25 cellular contexts compared by ENCODE assay signal in genomic region chr2:20005067-20005627, GRCh38. TPM values are rescaled to one million over a fixed set of nuclear protein-coding genes. Genes with fewer than 3 reads are reported as not detected.
A peak's percentile ranks its signal among the peaks of the same experiment; 100 is the strongest.
DNase-seq lines count a peak whose midpoint lies in the region; ATAC-seq, FAIRE-seq and TF ChIP-seq lines count a peak whose summit lies in the region.
"Had no signal": no experiment of that assay in that cellular context is flagged by ENCODE, and none has a peak within 500 bp of the region (broad histone marks: within the 10 kb centered on the region; RNA-seq: fewer than 3 reads in every experiment).

No MANE protein-coding gene starts in this region.

- H3K4me2 ChIP-seq in HepG2 (ENCODE audit: low read depth, low read length), result peak overlapping the region; percentile 40
- H3K4me2 ChIP-seq in parathyroid adenoma (ENCODE audit: low read length), result no peak overlapping the region
- H3K4me2 ChIP-seq: A549, BLaER1 had no signal

- no TSS peak for BruUV-seq in HepG2 (replicated peaks; lab: Mats Ljungman, UMichigan)

- H3K9me3 ChIP-seq in HepG2 (ENCODE audit: low read length) (no peaks in the 10 kb centered on the region), right lobe of liver (no peaks in the 10 kb centered on the region), parathyroid adenoma (ENCODE audit: control insufficient read depth, low read length) (no peaks in the 10 kb centered on the region)
- H3K9me3 ChIP-seq: A549, BLaER1, HAP-1 had no signal

- peak; percentile 62 for FAIRE-seq in HepG2 (lab: Jason Lieb, UNC)
- FAIRE-seq: A549, D721Med, GM12878, GM19239, H54 had no signal

- no peak for TF ChIP-seq CTCF in HepG2 (CRISPR knock-in tag; IDR thresholded peaks at IDR 0.05)
- no peak for TF ChIP-seq CTCF in right lobe of liver (IDR thresholded peaks at IDR 0.05)
- no peak for TF ChIP-seq CTCF in parathyroid adenoma (IDR thresholded peaks at IDR 0.05)

- intact Hi-C loops in HepG2 (cut with micrococcal nuclease; ENCODE audit: unreplicated experiment) (no loop called here), right lobe of liver (cut with DNase I) (no loop called here), head of caudate nucleus (cut with DNase I) (no loop called here)

- POLR2A ChIA-PET in HepG2 (lab: Yijun Ruan, JAX), result interaction anchor here (0.6 to 4.7 kb wide), 6 partner anchors 10 to 182 kb away, joined by 3 to 23 read pairs (median 3); partner anchors contain the start of genes LAPTM4A and WDR35

- no peaks in the 10 kb centered on the region for H4K20me1 ChIP-seq in HepG2 (ENCODE audit: insufficient read depth, low read length)
- H4K20me1 ChIP-seq: BLaER1 had no signal

- DNase-seq in HepG2 (ENCODE audit: low spot score) (peak; percentile 92), right lobe of liver (no peak), head of caudate nucleus (no peak), AG20443 (ENCODE audit: low spot score) (no peak)
- DNase-seq: 8988T; ACHN; CD4-positive, alpha-beta T cell; CD8-positive, alpha-beta memory T cell; DMS 273 treated with DMSO at 0.1 percent for 48 hours; DMS79; EL; GDM1; GOT3; HFFc6 had no signal

- ATAC-seq in HepG2, result peak; percentile 85
- no peak for ATAC-seq in right lobe of liver
- no peak for ATAC-seq in SK-N-SH treated with all-trans-retinoic acid at 6 μM for 48 hours
- ATAC-seq in GM19467 (IDR thresholded peaks at IDR 0.05; ENCODE audit: unreplicated experiment), result no peak
- ATAC-seq: A549, GM12878 had no signal

- no peaks in the 10 kb centered on the region; a peak in 1 of 5 replicates for H3K27me3 ChIP-seq in HepG2 (ENCODE audit: control insufficient read depth in 1 of 2, insufficient read depth in 2 of 2, low read length in 2 of 2)
- H3K27me3 ChIP-seq in right lobe of liver, result no peaks in the 10 kb centered on the region
- H3K27me3 ChIP-seq in parathyroid adenoma (ENCODE audit: control insufficient read depth, insufficient read depth, low read length), result no peaks in the 10 kb centered on the region

- TF ChIP-seq EP300 in HepG2 (IDR thresholded peaks at IDR 0.05; ENCODE audit: low read depth in 2 of 2, low read length in 2 of 2) (peak in 1 of 2 experiments; percentile 72; a peak in 2 of 4 replicates), HepG2 (CRISPR knock-in tag; IDR thresholded peaks at IDR 0.05; ENCODE audit: borderline replicate concordance) (peak; percentile 67)

- H3K4me3 ChIP-seq in HepG2 (replicated peaks in 1 of 3; ENCODE audit: insufficient read depth in 1 of 3, low read depth in 2 of 3, low read length in 3 of 3) (peak overlapping the region in 1 of 3 experiments; percentile 9; a peak in 1 of 6 replicates), right lobe of liver (no peak overlapping the region), parathyroid adenoma (ENCODE audit: low read depth, low read length) (no peak overlapping the region)
- H3K4me3 ChIP-seq: A549, BLaER1, GM12878, HAP-1 had no signal

- H3K9ac ChIP-seq in HepG2 (ENCODE audit: insufficient read depth, low read depth, low read length), result peak overlapping the region; percentile 23
- H3K9ac ChIP-seq in parathyroid adenoma, result no peak overlapping the region
- H3K9ac ChIP-seq: BLaER1 had no signal

- CTCF ChIA-PET in HepG2 (lab: Yijun Ruan, JAX; ENCODE audit: low intra/inter-chr PET ratio, low total read pairs), result interaction anchor here (1.2 kb wide), 1 partner anchor 12 kb away, joined by 3 read pairs; no protein-coding TSS in a partner anchor

- H3K27ac ChIP-seq in HepG2 (ENCODE audit: extremely low read length, insufficient read depth, low read length) (peak overlapping the region; percentile 59), right lobe of liver (no peak overlapping the region), parathyroid adenoma (no peak overlapping the region)
- H3K27ac ChIP-seq: A549, BLaER1, C4-2B had no signal

- H2AFZ ChIP-seq in HepG2 (ENCODE audit: low read length), result no peak overlapping the region
- H2AFZ ChIP-seq in parathyroid adenoma, result peak overlapping the region; percentile 51

- H3K4me1 ChIP-seq in HepG2 (ENCODE audit: insufficient read depth, low read length) (peaks cover 74% of the 10 kb centered on the region), right lobe of liver (no peaks in the 10 kb centered on the region), parathyroid adenoma (no peaks in the 10 kb centered on the region)
- H3K4me1 ChIP-seq: BLaER1, HAP-1 had no signal

- no peak for TF ChIP-seq POLR2A in HepG2 (IDR thresholded peaks at IDR 0.05; ENCODE audit: insufficient read depth in 1 of 2, low read depth in 2 of 2, low read length in 2 of 2)
- no peak for TF ChIP-seq POLR2A in right lobe of liver (IDR thresholded peaks at IDR 0.05)

- H3K36me3 ChIP-seq in HepG2 (replicated peaks in 1 of 2; ENCODE audit: control insufficient read depth in 1 of 2, insufficient read depth in 2 of 2, low read length in 2 of 2) (peaks cover 16 to 32% of the 10 kb centered on the region in 2 experiments), right lobe of liver (no peaks in the 10 kb centered on the region), parathyroid adenoma (ENCODE audit: control insufficient read depth, insufficient read depth, low read length) (no peaks in the 10 kb centered on the region)
- H3K36me3 ChIP-seq: BLaER1, HAP-1 had no signal

- TF ChIP-seq RAD21 in HepG2 (CRISPR knock-in tag; IDR thresholded peaks at IDR 0.05), result no peak

- WGBS in HepG2 (ENCODE audit: low lambda C conversion rate), result 48% methylated on average over 10 of the region's 10 CpGs
- WGBS in right lobe of liver (ENCODE audit: insufficient coverage, low coverage, low lambda C conversion rate, missing lambda C conversion rate), result 86% methylated on average over 10 of the region's 10 CpGs

- in situ Hi-C loops in HepG2 (cut with HindIII; ENCODE audit: extremely low pct_ligation_motif_present, low pct_unique_long_range_greater_than_20kb), result no loop called here

- H3K79me2 ChIP-seq in HepG2 (ENCODE audit: insufficient read depth, low read length) (peaks cover 7% of the 10 kb centered on the region), parathyroid adenoma (no peaks in the 10 kb centered on the region)

RNA-seq across cellular contexts. Expression of gene MATN3, which starts 7.3 kb away (rescaled TPM):
- 19.2 and 36.1 TPM in 2 replicates for total RNA-seq in HepG2 (2016; rRNA removed; fragmentation: Illumina TruSeq; extraction: Trizol)
- 2.3 and 3.4 TPM in 2 replicates for total RNA-seq in HepG2 (2016; cell fraction: cytosol; rRNA removed; fragmentation: Illumina TruSeq; extraction: Trizol; ENCODE audit: low read depth)
- total RNA-seq in HepG2 (2016; cell fraction: insoluble cytoplasmic fraction; rRNA removed; fragmentation: Illumina TruSeq; extraction: Trizol), result 16.3 and 36.5 TPM in 2 replicates
- total RNA-seq in HepG2 (2016; cell fraction: membrane; rRNA removed; fragmentation: Illumina TruSeq; extraction: Trizol), result 10.9 and 12.3 TPM in 2 replicates
- 68.9 and 81.8 TPM in 2 replicates for total RNA-seq in HepG2 (2016; cell fraction: nucleus; rRNA removed; fragmentation: Illumina TruSeq; extraction: Trizol)
- polyA plus RNA-seq in HepG2 (2011; rRNA removed), result 191 and 208 TPM in 2 replicates
- 101 and 153 TPM in 2 replicates for polyA plus RNA-seq in HepG2 (2011; cell fraction: cytosol; rRNA removed)
- polyA plus RNA-seq in HepG2 (2011; cell fraction: nucleus; rRNA removed), result 157 and 160 TPM in 2 replicates
- 109 and 194 TPM in 2 replicates for polyA plus RNA-seq in HepG2 (2012)
- polyA plus RNA-seq in HepG2 (2016; cell fraction: cytosol; fragmentation: Illumina TruSeq; extraction: Trizol; ENCODE audit: low read depth), result 4.3 and 4.6 TPM in 2 replicates
- 26.1 and 30.5 TPM in 2 replicates for polyA plus RNA-seq in HepG2 (2016; cell fraction: insoluble cytoplasmic fraction; fragmentation: Illumina TruSeq; extraction: Trizol; ENCODE audit: low read depth)
- 9.4 and 10.7 TPM in 2 replicates for polyA plus RNA-seq in HepG2 (2016; cell fraction: membrane; fragmentation: Illumina TruSeq; extraction: Trizol; ENCODE audit: low read depth)
- polyA plus RNA-seq in HepG2 (2016; cell fraction: nucleus; fragmentation: Illumina TruSeq; extraction: Trizol; ENCODE audit: insufficient read depth, low read depth), result 150 and 151 TPM in 2 replicates
- 0.14 and 109 TPM in 2 replicates for polyA minus RNA-seq in HepG2 (2011; rRNA and poly(A)+ RNA removed; ENCODE audit: low replicate concordance)
- 73.2 and 97.4 TPM in 2 replicates for polyA minus RNA-seq in HepG2 (2011; cell fraction: cytosol; rRNA and poly(A)+ RNA removed)
- polyA minus RNA-seq in HepG2 (2011; cell fraction: nucleus; rRNA and poly(A)+ RNA removed), result 125 and 126 TPM in 2 replicates
- not detected for total RNA-seq in right lobe of liver
- total RNA-seq: CD4-positive, alpha-beta T cell; CD8-positive, alpha-beta memory T cell; GM12878 had no signal
- polyA plus RNA-seq: CD8-positive, alpha-beta memory T cell had no signal

RNA-seq across cellular contexts. Expression of gene WDR35, which starts 15.2 kb away (rescaled TPM):
- 19.6 and 26.6 TPM in 2 replicates for total RNA-seq in HepG2 (2016; rRNA removed; fragmentation: Illumina TruSeq; extraction: Trizol)
- total RNA-seq in HepG2 (2016; cell fraction: cytosol; rRNA removed; fragmentation: Illumina TruSeq; extraction: Trizol; ENCODE audit: low read depth), result 2.4 and 2.8 TPM in 2 replicates
- total RNA-seq in HepG2 (2016; cell fraction: insoluble cytoplasmic fraction; rRNA removed; fragmentation: Illumina TruSeq; extraction: Trizol), result 19.2 and 25.7 TPM in 2 replicates
- 3.2 and 4.5 TPM in 2 replicates for total RNA-seq in HepG2 (2016; cell fraction: membrane; rRNA removed; fragmentation: Illumina TruSeq; extraction: Trizol)
- 30.6 and 31.4 TPM in 2 replicates for total RNA-seq in HepG2 (2016; cell fraction: nucleus; rRNA removed; fragmentation: Illumina TruSeq; extraction: Trizol)
- polyA plus RNA-seq in HepG2 (2011; rRNA removed), result 8.2 and 11.1 TPM in 2 replicates
- polyA plus RNA-seq in HepG2 (2011; cell fraction: cytosol; rRNA removed), result 2.8 and 4.0 TPM in 2 replicates
- 17.1 and 18.5 TPM in 2 replicates for polyA plus RNA-seq in HepG2 (2011; cell fraction: nucleus; rRNA removed)
- 6.4 and 8.8 TPM in 2 replicates for polyA plus RNA-seq in HepG2 (2012)
- polyA plus RNA-seq in HepG2 (2016; cell fraction: cytosol; fragmentation: Illumina TruSeq; extraction: Trizol; ENCODE audit: low read depth), result 0.34 and 0.38 TPM in 2 replicates
- polyA plus RNA-seq in HepG2 (2016; cell fraction: insoluble cytoplasmic fraction; fragmentation: Illumina TruSeq; extraction: Trizol; ENCODE audit: low read depth), result 10.8 and 11.7 TPM in 2 replicates
- 0.88 and 1.1 TPM in 2 replicates for polyA plus RNA-seq in HepG2 (2016; cell fraction: membrane; fragmentation: Illumina TruSeq; extraction: Trizol; ENCODE audit: low read depth)
- polyA plus RNA-seq in HepG2 (2016; cell fraction: nucleus; fragmentation: Illumina TruSeq; extraction: Trizol; ENCODE audit: insufficient read depth, low read depth), result 35.7 and 36.8 TPM in 2 replicates
- 4.9 and 7.4 TPM in 2 replicates for polyA minus RNA-seq in HepG2 (2011; rRNA and poly(A)+ RNA removed; ENCODE audit: low replicate concordance)
- 7.1 and 7.9 TPM in 2 replicates for polyA minus RNA-seq in HepG2 (2011; cell fraction: cytosol; rRNA and poly(A)+ RNA removed)
- polyA minus RNA-seq in HepG2 (2011; cell fraction: nucleus; rRNA and poly(A)+ RNA removed), result 37.7 and 50.3 TPM in 2 replicates
- total RNA-seq in right lobe of liver, result 1 to 10 TPM; 1.2 to 3.3 (median 2.5) TPM

RNA-seq across cellular contexts. Expression of gene LAPTM4A, which starts 46.3 kb away (rescaled TPM):
- 82.8 and 116 TPM in 2 replicates for total RNA-seq in HepG2 (2016; rRNA removed; fragmentation: Illumina TruSeq; extraction: Trizol)
- 18.7 and 21.2 TPM in 2 replicates for total RNA-seq in HepG2 (2016; cell fraction: cytosol; rRNA removed; fragmentation: Illumina TruSeq; extraction: Trizol; ENCODE audit: low read depth)
- total RNA-seq in HepG2 (2016; cell fraction: insoluble cytoplasmic fraction; rRNA removed; fragmentation: Illumina TruSeq; extraction: Trizol), result 83.7 and 119 TPM in 2 replicates
- total RNA-seq in HepG2 (2016; cell fraction: membrane; rRNA removed; fragmentation: Illumina TruSeq; extraction: Trizol), result 35.7 and 39.5 TPM in 2 replicates
- 127 and 144 TPM in 2 replicates for total RNA-seq in HepG2 (2016; cell fraction: nucleus; rRNA removed; fragmentation: Illumina TruSeq; extraction: Trizol)
- polyA plus RNA-seq in HepG2 (2011; rRNA removed), result 491 and 558 TPM in 2 replicates
- polyA plus RNA-seq in HepG2 (2011; cell fraction: cytosol; rRNA removed), result 344 and 527 TPM in 2 replicates
- 114 and 137 TPM in 2 replicates for polyA plus RNA-seq in HepG2 (2011; cell fraction: nucleus; rRNA removed)
- 288 and 349 TPM in 2 replicates for polyA plus RNA-seq in HepG2 (2012)
- 46.6 and 49.9 TPM in 2 replicates for polyA plus RNA-seq in HepG2 (2016; cell fraction: cytosol; fragmentation: Illumina TruSeq; extraction: Trizol; ENCODE audit: low read depth)
- polyA plus RNA-seq in HepG2 (2016; cell fraction: insoluble cytoplasmic fraction; fragmentation: Illumina TruSeq; extraction: Trizol; ENCODE audit: low read depth), result 181 and 190 TPM in 2 replicates
- polyA plus RNA-seq in HepG2 (2016; cell fraction: membrane; fragmentation: Illumina TruSeq; extraction: Trizol; ENCODE audit: low read depth), result 62.5 and 62.8 TPM in 2 replicates
- polyA plus RNA-seq in HepG2 (2016; cell fraction: nucleus; fragmentation: Illumina TruSeq; extraction: Trizol; ENCODE audit: insufficient read depth, low read depth), result 365 and 398 TPM in 2 replicates
- polyA minus RNA-seq in HepG2 (2011; rRNA and poly(A)+ RNA removed; ENCODE audit: low replicate concordance), result 123 and 176 TPM in 2 replicates
- polyA minus RNA-seq in HepG2 (2011; cell fraction: cytosol; rRNA and poly(A)+ RNA removed), result 150 and 184 TPM in 2 replicates
- polyA minus RNA-seq in HepG2 (2011; cell fraction: nucleus; rRNA and poly(A)+ RNA removed), result 93.0 and 135 TPM in 2 replicates
- total RNA-seq in right lobe of liver, result 100 to 1,000 TPM in 4 of 6 experiments, 10 to 100 TPM in 2; 80.0 to 143 (median 126) TPM

Comparison
In these comparisons a context has a peak if more than half of its experiments do, and no peak if none do; other contexts are left out.
1. Of the 2 proteins assayed by ChIP-seq in both HepG2 and SK-N-SH treated with all-trans-retinoic acid at 6 μM for 48 hours: peak only in HepG2: ARNTL and PATZ1; only in SK-N-SH treated with all-trans-retinoic acid at 6 μM for 48 hours: none; in both: none; in neither: 0.